8 cellular contexts compared by ENCODE assay signal in the genomic region with DNA sequence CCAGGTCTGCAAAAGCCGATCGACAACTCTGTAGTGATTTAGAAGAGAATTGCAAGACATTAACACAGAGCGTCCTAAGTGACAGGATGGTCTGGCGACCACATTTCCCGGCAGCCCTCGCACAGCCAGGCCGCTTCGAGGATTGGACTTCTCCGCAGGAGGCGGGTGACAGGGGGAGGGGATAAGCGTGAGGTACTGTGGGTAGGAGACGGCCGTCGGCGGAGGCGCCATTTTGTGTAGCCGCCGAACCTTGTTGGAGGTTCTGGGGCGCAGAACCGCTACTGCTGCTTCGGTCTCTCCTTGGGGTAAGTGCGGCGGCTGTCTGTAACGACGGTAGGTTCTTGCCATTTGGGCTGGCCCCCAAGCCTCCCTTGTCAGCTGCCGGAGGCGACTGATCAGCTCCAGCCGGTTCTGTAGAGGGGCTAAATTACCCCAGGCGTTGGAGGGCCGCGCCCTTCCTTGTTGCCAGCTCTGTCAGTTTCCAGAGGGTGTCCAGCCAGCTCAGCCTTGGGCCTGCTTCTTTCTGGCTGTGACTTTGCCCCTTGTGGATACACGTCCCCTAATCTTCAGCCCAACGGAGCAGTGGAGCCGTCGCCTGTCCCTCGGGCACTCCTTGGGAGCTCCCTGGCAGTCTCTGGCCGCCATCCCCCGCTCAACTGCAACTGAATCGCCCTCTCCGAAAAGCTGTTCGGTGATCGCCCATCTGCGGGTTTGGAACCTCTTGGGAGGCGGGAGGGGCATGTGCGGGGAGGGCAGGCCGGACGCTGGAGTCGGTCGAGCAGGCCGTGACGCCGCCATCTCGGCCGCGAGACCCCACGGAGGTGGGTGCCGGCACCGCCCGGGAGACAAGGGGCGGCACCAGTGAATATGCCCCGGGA. TPM values are rescaled to one million over a fixed set of nuclear protein-coding genes. Genes with fewer than 3 reads are reported as not detected.
DNase-seq lines count a peak whose midpoint lies in the region; TF ChIP-seq lines count a peak whose summit lies in the region.

A gene (plus strand): TSS at position 195 of the 878 bp plus-strand sequence. CDS start 1,516 bp downstream, outside the sequence.

- peaks cover 5% of the 10 kb centered on the region for H3K27me3 ChIP-seq in Loucy (ENCODE audit: insufficient read depth, low read length, poor library complexity, severe bottlenecking)

- no peaks in the 10 kb centered on the region for H3K9me2 ChIP-seq in Loucy (replicated peaks; ENCODE audit: low read depth, low read length)

- H2AFZ ChIP-seq in Loucy (ENCODE audit: low read length) = peak within 1 kb of the TSS; percentile 88

- H3K4me3 ChIP-seq in Loucy (ENCODE audit: low read length, poor library complexity, severe bottlenecking) (peak within 1 kb of the TSS; percentile 93), fibroblast of the aortic adventitia (ENCODE audit: low read depth, low read length) (peak within 1 kb of the TSS; percentile 99)

- DNase-seq in EH (ENCODE audit: low read depth) (peak; percentile 94), H4 (ENCODE audit: low spot score) (peak; percentile 83), SHP77 treated with DMSO at 0.1 percent for 48 hours (lab: John Stamatoyannopoulos, UW) (peak; percentile 80), fibroblast of the aortic adventitia (ENCODE audit: low read depth) (peak; percentile 91)
- peak; percentile 97 for DNase-seq in activated effector memory CD4-positive, alpha-beta T cell treated with anti-CD3 and anti-CD28 coated beads, Interleukin-2, amount 50 U/mL, for 16 hours

- peaks cover 29% of the 10 kb centered on the region for H3K36me3 ChIP-seq in Loucy (ENCODE audit: insufficient read depth, low read length)

- H3K4me2 ChIP-seq in Loucy (ENCODE audit: low read depth, low read length, poor library complexity, severe bottlenecking) = peak within 1 kb of the TSS; percentile 74

- H3K79me2 ChIP-seq in Loucy (ENCODE audit: insufficient read depth, low read length) = peaks cover 50% of the 10 kb centered on the region

- H3K9me3 Mint-ChIP-seq in nephron = peaks cover 7% of the 10 kb centered on the region
- no peaks in the 10 kb centered on the region for H3K9me3 Mint-ChIP-seq in stimulated activated naive CD8-positive, alpha-beta T cell treated with anti-CD3 and anti-CD28 coated beads, Interleukin-15, Interleukin-2, amounts not matched to agents 100 ng/mL and 50 ng/mL, for 24 hours

- peaks cover 42% of the 10 kb centered on the region for H4K20me1 ChIP-seq in Loucy (ENCODE audit: insufficient read depth, low read length, poor library complexity, severe bottlenecking)

- H3K9me3 ChIP-seq in Loucy (ENCODE audit: insufficient read depth, low read depth, low read length) = no peaks in the 10 kb centered on the region

- TF ChIP-seq CTCF in Loucy (conservative IDR thresholded peaks at IDR 0.05; ENCODE audit: low read length) (no peak), fibroblast of the aortic adventitia (IDR thresholded peaks at IDR 0.05; ENCODE audit: insufficient read depth, low read length) (no peak), nephron (IDR thresholded peaks at IDR 0.05; ENCODE audit: unreplicated experiment in 3 of 3) (no peak)

- peaks cover 23% of the 10 kb centered on the region for H3K4me1 ChIP-seq in Loucy (ENCODE audit: insufficient read depth, low read length, poor library complexity, severe bottlenecking)

- no peaks in the 10 kb centered on the region for H3F3A ChIP-seq in Loucy (ENCODE audit: low read depth)

- H3K4me1 Mint-ChIP-seq in nephron = peaks cover 16% of the 10 kb centered on the region
- peaks cover 30% of the 10 kb centered on the region for H3K4me1 Mint-ChIP-seq in stimulated activated naive CD8-positive, alpha-beta T cell treated with anti-CD3 and anti-CD28 coated beads, Interleukin-15, Interleukin-2, amounts not matched to agents 100 ng/mL and 50 ng/mL, for 24 hours (ENCODE audit: low read depth)

- H3K27me3 Mint-ChIP-seq in nephron (ENCODE audit: low read depth) = no peaks in the 10 kb centered on the region
- H3K27me3 Mint-ChIP-seq in stimulated activated naive CD8-positive, alpha-beta T cell treated with anti-CD3 and anti-CD28 coated beads, Interleukin-15, Interleukin-2, amounts not matched to agents 100 ng/mL and 50 ng/mL, for 24 hours = no peaks in the 10 kb centered on the region

- H3K27ac Mint-ChIP-seq in nephron = peak within 1 kb of the TSS; percentile 93 to 99 (median 97)
- peak within 1 kb of the TSS; percentile 97 for H3K27ac Mint-ChIP-seq in stimulated activated naive CD8-positive, alpha-beta T cell treated with anti-CD3 and anti-CD28 coated beads, Interleukin-15, Interleukin-2, amounts not matched to agents 100 ng/mL and 50 ng/mL, for 24 hours

- peak within 1 kb of the TSS; percentile 99 for H3K9ac ChIP-seq in Loucy (ENCODE audit: low read depth, low read length, poor library complexity, severe bottlenecking)

- peak within 1 kb of the TSS; percentile 98 to 99 (median 99) for H3K4me3 Mint-ChIP-seq in nephron
- peak within 1 kb of the TSS; percentile 97 for H3K4me3 Mint-ChIP-seq in stimulated activated naive CD8-positive, alpha-beta T cell treated with anti-CD3 and anti-CD28 coated beads, Interleukin-15, Interleukin-2, amounts not matched to agents 100 ng/mL and 50 ng/mL, for 24 hours

- H3K36me3 Mint-ChIP-seq in nephron (ENCODE audit: low read depth) = peaks cover 35% of the 10 kb centered on the region
- H3K36me3 Mint-ChIP-seq in stimulated activated naive CD8-positive, alpha-beta T cell treated with anti-CD3 and anti-CD28 coated beads, Interleukin-15, Interleukin-2, amounts not matched to agents 100 ng/mL and 50 ng/mL, for 24 hours (ENCODE audit: low read depth) = peaks cover 33% of the 10 kb centered on the region

RNA-seq across cellular contexts. Expression of the gene that starts here (rescaled TPM):
- total RNA-seq in H4 (2014; rRNA removed; shearing (Covaris generic)) = 35.2 and 81.4 TPM in 2 replicates
- total RNA-seq in fibroblast of the aortic adventitia (ENCODE audit: low replicate concordance) = 104 and 142 TPM in 2 replicates

Comparison
In these comparisons a context has a peak if more than half of its experiments do, and no peak if none do; other contexts are left out.
1. Peak in every context shown above with its lines: DNase-seq and H3K4me3 ChIP-seq.